ENCODE assay signal across 9 cellular contexts in genomic region chr3:186909078-186909853, GRCh38. TPM values are rescaled to one million over a fixed set of nuclear protein-coding genes. Genes with fewer than 3 reads are reported as not detected.
DNase-seq lines count a peak whose midpoint lies in the region; TF ChIP-seq lines count a peak whose summit lies in the region.
"Had no signal": no experiment of that assay in that cellular context is flagged by ENCODE, and none has a peak within 500 bp of the region (broad histone marks: within the 10 kb centered on the region; RNA-seq: fewer than 3 reads in every experiment).

No MANE protein-coding gene starts in this region.

- TF ChIP-seq CTCF in colonic mucosa (IDR thresholded peaks at IDR 0.05), result no peak

- CTCF ChIA-PET in HEK293T (lab: Yijun Ruan, JAX), result no interaction called here

- no peaks in the 10 kb centered on the region for H3K27me3 ChIP-seq in colonic mucosa

- DNase-seq in activated CD4-positive, alpha-beta T cell treated with anti-CD3 and anti-CD28 coated beads for 24 hours (ENCODE audit: low read depth in 2 of 2), result peak; percentile 38 to 47
- DNase-seq in colonic mucosa (peak; percentile 41), hypothalamus (lab: John Stamatoyannopoulos, UW) (no peak), NCI-H2227 (lab: John Stamatoyannopoulos, UW; ENCODE audit: unreplicated experiment) (no peak), cerebellar nuclear complex (lab: John Stamatoyannopoulos, UW) (no peak), HEK293T (ENCODE audit: extremely low spot score) (no peak)
- peak; percentile 55 to 62 for DNase-seq in stimulated activated CD8-positive, alpha-beta memory T cell treated with anti-CD3 and anti-CD28 coated beads, Interleukin-2, amount 100 ng/mL, for 1 hour (ENCODE audit: low read depth in 2 of 2)
- DNase-seq: NCI-H187 treated with DMSO at 0.1 percent for 48 hours had no signal

- peak overlapping the region in 1 of 2 donors; percentile 12 for H3K9ac ChIP-seq in colonic mucosa (ENCODE audit: low read depth in 2 of 2, low read length in 2 of 2)

- POLR2A ChIA-PET in HEK293T (lab: Yijun Ruan, JAX), result no interaction called here

- H3K36me3 ChIP-seq in KOPT-K1 (ENCODE audit: insufficient read depth, low read length) (no peaks in the 10 kb centered on the region), colonic mucosa (no peaks in the 10 kb centered on the region)

- H3K9me3 ChIP-seq in KOPT-K1 (ENCODE audit: insufficient read depth, low read length, poor library complexity, severe bottlenecking), result no peaks in the 10 kb centered on the region
- no peaks in the 10 kb centered on the region for H3K9me3 ChIP-seq in colonic mucosa

- no peaks in the 10 kb centered on the region for H3K4me1 ChIP-seq in colonic mucosa

- H3K4me3 ChIP-seq in colonic mucosa, result no peak overlapping the region

- intact Hi-C loops in colonic mucosa (cut with DNase I), result no loop called here

- H3K27ac ChIP-seq in KOPT-K1 (ENCODE audit: low read depth, low read length, poor library complexity, severe bottlenecking), result peak overlapping the region; percentile 85
- no peak overlapping the region for H3K27ac ChIP-seq in colonic mucosa

TF ChIP-seq in HEK293T, 16 proteins besides CTCF, POLR2A, EP300 and RAD21:
- TF ChIP-seq SUZ12 (IDR thresholded peaks at IDR 0.05) (no peak), HDGF (IDR thresholded peaks at IDR 0.05; ENCODE audit: borderline replicate concordance) (no peak)

RNA-seq across cellular contexts. Expression of gene ST6GAL1, which starts 21.1 kb away (rescaled TPM):
- total RNA-seq in colonic mucosa, result 10 to 100 TPM; 57.2 to 81.8 TPM

Comparison
In these comparisons a context has a peak if more than half of its experiments do, and no peak if none do; other contexts are left out.
1. DNase-seq: peak in activated CD4-positive, alpha-beta T cell treated with anti-CD3 and anti-CD28 coated beads for 24 hours (2 of 2), colonic mucosa (single experiment) and stimulated activated CD8-positive, alpha-beta memory T cell treated with anti-CD3 and anti-CD28 coated beads, Interleukin-2, amount 100 ng/mL, for 1 hour (2 of 2); none in hypothalamus (0 of 51), NCI-H2227 (single experiment), cerebellar nuclear complex (0 of 2) and HEK293T (single experiment).